Comparison of ENCODE assay signal across 8 cellular contexts in genomic region chr11:106087815-106088435, GRCh38. TPM values are rescaled to one million over a fixed set of nuclear protein-coding genes. Genes with fewer than 3 reads are reported as not detected.
DNase-seq lines count a peak whose midpoint lies in the region; ATAC-seq, FAIRE-seq and TF ChIP-seq lines count a peak whose summit lies in the region.

No MANE protein-coding gene starts in this region.

- peak; percentile 42 for DNase-seq in SIG-M5 treated with dmso at 0.1 percent for 504 hours (lab: John Stamatoyannopoulos, UW; ENCODE audit: unreplicated experiment)
- DNase-seq in SIG-M5 (lab: John Stamatoyannopoulos, UW): no peak
- DNase-seq in HT1080 (ENCODE audit: low read depth): peak; percentile 27
- peak; percentile 2 to 23 for DNase-seq in SHP77 (lab: John Stamatoyannopoulos, UW)
- peak; percentile 23 for DNase-seq in astrocyte (ENCODE audit: low read depth)
- DNase-seq in hypothalamus (lab: John Stamatoyannopoulos, UW): peak in 26 of 51 donors; percentile 0 to 54 (median 16)
- peak; percentile 27 for DNase-seq in stimulated activated CD4-positive, alpha-beta T cell treated with anti-CD3 and anti-CD28 coated beads, Interleukin-12 subunit alpha, Interleukin-12 subunit beta, amount 100 ng/mL, for 4 hours

- no peaks in the 10 kb centered on the region for H3K27me3 ChIP-seq in astrocyte (ENCODE audit: insufficient read depth, low read length)

- no peak for ATAC-seq in HG03135 (IDR thresholded peaks at IDR 0.05; ENCODE audit: unreplicated experiment)

- H3K27ac Mint-ChIP-seq in astrocyte (ENCODE audit: unreplicated experiment): no peak overlapping the region

- TF ChIP-seq CTCF in astrocyte (IDR thresholded peaks at IDR 0.05; ENCODE audit: insufficient read depth, low read depth, low read length): peak; percentile 98

- no peak overlapping the region for H3K4me3 ChIP-seq in astrocyte (ENCODE audit: insufficient read depth, low read depth, low read length)

- peak; percentile 76 for FAIRE-seq in astrocyte (lab: Jason Lieb, UNC)

- H3K27me3 Mint-ChIP-seq in astrocyte (ENCODE audit: low read depth, unreplicated experiment): no peaks in the 10 kb centered on the region

- H2AFZ ChIP-seq in astrocyte (ENCODE audit: low read depth, low read length): no peak overlapping the region

- peaks cover 34% of the 10 kb centered on the region for H3K4me1 Mint-ChIP-seq in astrocyte (ENCODE audit: low read depth, unreplicated experiment)

- peak overlapping the region; percentile 52 for H3K9ac ChIP-seq in astrocyte (ENCODE audit: low read length)

- no peak overlapping the region for H3K4me3 Mint-ChIP-seq in astrocyte (ENCODE audit: unreplicated experiment)

- H3K9me3 Mint-ChIP-seq in astrocyte (ENCODE audit: unreplicated experiment): no peaks in the 10 kb centered on the region

- no peaks in the 10 kb centered on the region for H3K9me3 ChIP-seq in astrocyte (ENCODE audit: insufficient read depth, low read depth, low read length)

- H3K36me3 Mint-ChIP-seq in astrocyte (ENCODE audit: low read depth, unreplicated experiment): peaks cover 10% of the 10 kb centered on the region

- peaks cover 8% of the 10 kb centered on the region for H3K36me3 ChIP-seq in astrocyte (ENCODE audit: insufficient read depth, low read length)

- H3K27ac ChIP-seq in astrocyte (ENCODE audit: low read depth, low read length): no peak overlapping the region

- H3K4me2 ChIP-seq in astrocyte (ENCODE audit: low read length): no peak overlapping the region

- H4K20me1 ChIP-seq in astrocyte (ENCODE audit: insufficient read depth, low read length): peaks cover 14% of the 10 kb centered on the region

- H3K4me1 ChIP-seq in astrocyte (ENCODE audit: insufficient read depth, low read length): peaks cover 8% of the 10 kb centered on the region

- peaks cover 82% of the 10 kb centered on the region for H3K79me2 ChIP-seq in astrocyte (ENCODE audit: insufficient read depth, low read length)

RNA-seq across cellular contexts. Expression of gene AASDHPPT, which starts 10.5 kb away (rescaled TPM):
- 83.9 and 87.4 TPM in 2 replicates for total RNA-seq in HT1080 (2014; rRNA removed; shearing (Covaris generic))
- 62.1 and 71.8 TPM in 2 replicates for polyA plus RNA-seq in HT1080 (2015; cell fraction: cytosol; rRNA removed)
- polyA plus RNA-seq in HT1080 (2015; cell fraction: nucleus; rRNA removed): 48.8 and 48.9 TPM in 2 replicates
- 61.0 and 61.6 TPM in 2 replicates for total RNA-seq in astrocyte

RNA-seq across cellular contexts. Expression of gene KBTBD3, which starts 10.8 kb away (rescaled TPM):
- 4.2 and 4.5 TPM in 2 replicates for total RNA-seq in HT1080 (2014; rRNA removed; shearing (Covaris generic))
- polyA plus RNA-seq in HT1080 (2015; cell fraction: cytosol; rRNA removed): 1.9 TPM in 2 replicates
- 2.6 and 3.8 TPM in 2 replicates for polyA plus RNA-seq in HT1080 (2015; cell fraction: nucleus; rRNA removed)
- total RNA-seq in astrocyte: 4.7 and 5.2 TPM in 2 replicates
